ENCODE assay signal across 11 cellular contexts in genomic region chr3:126659915-126660886, GRCh38. TPM values are rescaled to one million over a fixed set of nuclear protein-coding genes. Genes with fewer than 3 reads are reported as not detected.
DNase-seq lines count a peak whose midpoint lies in the region; ATAC-seq, FAIRE-seq and TF ChIP-seq lines count a peak whose summit lies in the region.
"Had no signal": no experiment of that assay in that cellular context is flagged by ENCODE, and none has a peak within 500 bp of the region (broad histone marks: within the 10 kb centered on the region; RNA-seq: fewer than 3 reads in every experiment).

No MANE protein-coding gene starts in this region.

- no peak overlapping the region for H4K91ac ChIP-seq in IMR-90 (ENCODE audit: insufficient read depth, low read depth, low read length)

- H3K79me1 ChIP-seq in IMR-90 (ENCODE audit: low read depth in 1 of 2, low read length in 2 of 2) = no peaks in the 10 kb centered on the region

- H3K18ac ChIP-seq in IMR-90 (ENCODE audit: low read depth, low read length) = no peak overlapping the region

- H3K36me3 ChIP-seq in IMR-90 (ENCODE audit: control insufficient read depth, insufficient read depth, low read length) = no peaks in the 10 kb centered on the region
- no peaks in the 10 kb centered on the region for H3K36me3 ChIP-seq in astrocyte (ENCODE audit: insufficient read depth, low read length)
- H3K36me3 ChIP-seq in right lobe of liver = no peaks in the 10 kb centered on the region
- no peaks in the 10 kb centered on the region for H3K36me3 ChIP-seq in ascending aorta

- H3K23ac ChIP-seq in IMR-90 (ENCODE audit: low read depth, low read length) = no peak overlapping the region

- BruUV-seq in Calu3 (replicated peaks; lab: Mats Ljungman, UMichigan) (no TSS peak), IMR-90 (replicated peaks; lab: Mats Ljungman, UMichigan) (no TSS peak)

- no peaks in the 10 kb centered on the region for H3K9me1 ChIP-seq in IMR-90 (ENCODE audit: insufficient read depth, low read length)

- H3K27ac ChIP-seq in IMR-90 (ENCODE audit: insufficient read depth, low read length) = no peak overlapping the region
- H3K27ac ChIP-seq in astrocyte (ENCODE audit: low read depth, low read length) = no peak overlapping the region
- H3K27ac ChIP-seq in right lobe of liver = no peak overlapping the region
- H3K27ac ChIP-seq in ascending aorta = no peak overlapping the region

- H3K4me1 ChIP-seq in IMR-90 (ENCODE audit: control insufficient read depth, insufficient read depth, low read length) (peaks cover 2% of the 10 kb centered on the region; the same call in 1 of the 2 replicates), astrocyte (ENCODE audit: insufficient read depth, low read length) (peaks cover 2% of the 10 kb centered on the region), right lobe of liver (no peaks in the 10 kb centered on the region), ascending aorta (no peaks in the 10 kb centered on the region)

- H3K4me1 Mint-ChIP-seq in Calu3 (ENCODE audit: low read depth, unreplicated experiment) = no peaks in the 10 kb centered on the region
- H3K4me1 Mint-ChIP-seq in astrocyte (ENCODE audit: low read depth, unreplicated experiment) = no peaks in the 10 kb centered on the region

- no peak overlapping the region for H3K4me3 ChIP-seq in IMR-90 (ENCODE audit: insufficient read depth, low read depth, low read length)
- no peak overlapping the region for H3K4me3 ChIP-seq in astrocyte (ENCODE audit: insufficient read depth, low read depth, low read length)
- no peak overlapping the region for H3K4me3 ChIP-seq in right lobe of liver
- H3K4me3 ChIP-seq in ascending aorta = no peak overlapping the region

- H3K4me2 ChIP-seq in IMR-90 (ENCODE audit: low read depth, low read length) (no peak overlapping the region), astrocyte (ENCODE audit: low read length) (no peak overlapping the region)

- H2BK120ac ChIP-seq in IMR-90 (ENCODE audit: low read depth, low read length) = no peak overlapping the region

- no peak overlapping the region for H2BK15ac ChIP-seq in IMR-90 (ENCODE audit: low read depth, low read length)

- intact Hi-C loops in Calu3 (cut with micrococcal nuclease; ENCODE audit: unreplicated experiment) (loop anchor here (10.0 kb wide), 1 partner anchor 135 kb away; the partner anchor contains the start of gene CHST13), IMR-90 (cut with micrococcal nuclease) (no loop called here), right lobe of liver (cut with DNase I) (no loop called here), ascending aorta (cut with DNase I) (no loop called here)

- ATAC-seq in IMR-90 (ENCODE audit: low read depth) = peak; percentile 36; the same call in 1 of the 2 replicates
- ATAC-seq in right lobe of liver = peak in 3 of 4 donors; percentile 21 to 48 (median 39)
- no peak for ATAC-seq in GM21723 (IDR thresholded peaks at IDR 0.05; ENCODE audit: unreplicated experiment)
- ATAC-seq: activated T-cell treated with anti-CD3 and anti-CD28 coated beads, Interleukin-2, amount 50 U/mL, for 72 hours had no signal

- H3K79me2 ChIP-seq in astrocyte (ENCODE audit: insufficient read depth, low read length) = no peaks in the 10 kb centered on the region

- no peak overlapping the region for H3K14ac ChIP-seq in IMR-90 (replicated peaks; ENCODE audit: low read depth, low read length)

- peaks cover 6% of the 10 kb centered on the region; the same call in 1 of the 2 replicates for H3K9me3 ChIP-seq in IMR-90 (ENCODE audit: control insufficient read depth, insufficient read depth, low read length)
- H3K9me3 ChIP-seq in astrocyte (ENCODE audit: insufficient read depth, low read depth, low read length) = peaks cover 6% of the 10 kb centered on the region
- H3K9me3 ChIP-seq in right lobe of liver = no peaks in the 10 kb centered on the region
- H3K9me3 ChIP-seq in ascending aorta = no peaks in the 10 kb centered on the region

- H3K4ac ChIP-seq in IMR-90 (ENCODE audit: low read depth, low read length) = no peak overlapping the region

- no peak overlapping the region for H2AK5ac ChIP-seq in IMR-90 (ENCODE audit: low read depth, low read length)

- DNase-seq in Calu3 (peak; percentile 0), IMR-90 (no peak), astrocyte (ENCODE audit: low read depth) (no peak), right lobe of liver (no peak), HTR-8/SVneo (ENCODE audit: insufficient read length, low spot score) (no peak), ascending aorta (ENCODE audit: low spot score in 2 of 2) (no peak), foreskin melanocyte (no peak)
- DNase-seq: activated T-cell treated with anti-CD3 and anti-CD28 coated beads, Interleukin-2, amount 50 U/mL, for 72 hours; NCI-H226; T-helper 2 cell had no signal

- no peak for TF ChIP-seq POLR2A in IMR-90 (IDR thresholded peaks at IDR 0.05; ENCODE audit: low read depth, low read length)
- no peak for TF ChIP-seq POLR2A in right lobe of liver (IDR thresholded peaks at IDR 0.05)

- dilution Hi-C loops in IMR-90 (cut with HindIII; ENCODE audit: low sequenced_read_pairs, unreplicated experiment) = no loop called here

- POLR2A ChIA-PET in IMR-90 (lab: Charles Lee; ENCODE audit: unreplicated experiment) = no interaction called here

- CTCF ChIA-PET in Calu3 (lab: Charles Lee) (interaction anchor here (0.6 to 1.0 kb wide), 4 partner anchors 9 to 878 kb away, joined by 4 to 5 read pairs (median 4); no protein-coding TSS in a partner anchor), IMR-90 (lab: Yijun Ruan, JAX) (interaction anchor here (0.6 to 1.5 kb wide), 3 partner anchors 9 to 589 kb away, joined by 3 to 7 read pairs (median 3); no protein-coding TSS in a partner anchor)

- no peak overlapping the region for H2AFZ ChIP-seq in IMR-90 (replicated peaks; ENCODE audit: low read length, poor library complexity)
- H2AFZ ChIP-seq in astrocyte (ENCODE audit: low read depth, low read length) = no peak overlapping the region

- no peak overlapping the region for H3K9ac ChIP-seq in IMR-90 (ENCODE audit: low read depth, low read length)
- H3K9ac ChIP-seq in astrocyte (ENCODE audit: low read length) = no peak overlapping the region

- peaks cover 7% of the 10 kb centered on the region for H3K36me3 Mint-ChIP-seq in Calu3 (ENCODE audit: insufficient read depth, unreplicated experiment)
- H3K36me3 Mint-ChIP-seq in astrocyte (ENCODE audit: low read depth, unreplicated experiment) = no peaks in the 10 kb centered on the region

- no peak overlapping the region for H4K8ac ChIP-seq in IMR-90 (ENCODE audit: low read depth in 2 of 2, low read length in 2 of 2)

- no peak overlapping the region for H2AK9ac ChIP-seq in IMR-90 (replicated peaks; ENCODE audit: low read depth, low read length, poor library complexity)

- H3K4me3 Mint-ChIP-seq in Calu3 (ENCODE audit: low read depth, unreplicated experiment) = no peak overlapping the region
- no peak overlapping the region for H3K4me3 Mint-ChIP-seq in astrocyte (ENCODE audit: unreplicated experiment)
- H3K4me3 Mint-ChIP-seq: activated T-cell treated with anti-CD3 and anti-CD28 coated beads, Interleukin-2, amount 50 U/mL, for 72 hours had no signal

- H3K56ac ChIP-seq in IMR-90 (ENCODE audit: extremely low read depth, insufficient read depth, low read length) = no peak overlapping the region

- 20% methylated on average over 9 of the region's 19 CpGs; no CpG with 5 or more reads in 1 of the 2 experiments for WGBS in IMR-90 (ENCODE audit: extremely low coverage in 2 of 2, insufficient read length in 1 of 2), 2 experiments
- 25% methylated on average over 12 of the region's 19 CpGs for WGBS in right lobe of liver (ENCODE audit: insufficient coverage, low coverage, low lambda C conversion rate, missing lambda C conversion rate)

- H3K27ac Mint-ChIP-seq in Calu3 (ENCODE audit: unreplicated experiment) (no peak overlapping the region), astrocyte (ENCODE audit: unreplicated experiment) (no peak overlapping the region)
- H3K27ac Mint-ChIP-seq: activated T-cell treated with anti-CD3 and anti-CD28 coated beads, Interleukin-2, amount 50 U/mL, for 72 hours had no signal

- H2BK20ac ChIP-seq in IMR-90 (ENCODE audit: low read depth, low read length) = no peak overlapping the region

- H3K27me3 Mint-ChIP-seq in Calu3 (ENCODE audit: unreplicated experiment) (peaks cover 54% of the 10 kb centered on the region), astrocyte (ENCODE audit: low read depth, unreplicated experiment) (peaks cover 55% of the 10 kb centered on the region)

- FAIRE-seq in astrocyte (lab: Jason Lieb, UNC) = no peak
- FAIRE-seq in HTR-8/SVneo (lab: Jason Lieb, UNC) = no peak

- TF ChIP-seq CTCF in Calu3 (IDR thresholded peaks at IDR 0.05; ENCODE audit: unreplicated experiment) = peak; percentile 39
- peak; percentile 23; the same call in 1 of the 2 replicates for TF ChIP-seq CTCF in IMR-90 (conservative IDR thresholded peaks at IDR 0.05; ENCODE audit: low read depth, low read length)
- peak; percentile 4 for TF ChIP-seq CTCF in astrocyte (IDR thresholded peaks at IDR 0.05; ENCODE audit: insufficient read depth, low read depth, low read length)
- TF ChIP-seq CTCF in right lobe of liver (IDR thresholded peaks at IDR 0.05) = peak in 3 of 4 donors; percentile 15 to 25 (median 21)
- TF ChIP-seq CTCF in ascending aorta (IDR thresholded peaks at IDR 0.05) = no peak

- H3K27me3 ChIP-seq in IMR-90 (ENCODE audit: control insufficient read depth, insufficient read depth, low read length) = peaks cover 53% of the 10 kb centered on the region
- H3K27me3 ChIP-seq in astrocyte (ENCODE audit: insufficient read depth, low read length) = peaks cover 19% of the 10 kb centered on the region
- H3K27me3 ChIP-seq in right lobe of liver = no peaks in the 10 kb centered on the region
- H3K27me3 ChIP-seq in ascending aorta = no peaks in the 10 kb centered on the region

- H2BK5ac ChIP-seq in IMR-90 (ENCODE audit: low read depth, low read length, poor library complexity, severe bottlenecking) = no peak overlapping the region

- in situ Hi-C loops in IMR-90 (cut with MboI; ENCODE audit: low sequenced_read_pairs) = no loop called here

- H4K5ac ChIP-seq in IMR-90 (ENCODE audit: low read depth, low read length) = no peak overlapping the region

- H3K9me3 Mint-ChIP-seq in Calu3 (ENCODE audit: low read depth, unreplicated experiment) (peaks cover 6% of the 10 kb centered on the region), astrocyte (ENCODE audit: unreplicated experiment) (peaks cover 15% of the 10 kb centered on the region)
- H3K9me3 Mint-ChIP-seq: activated T-cell treated with anti-CD3 and anti-CD28 coated beads, Interleukin-2, amount 50 U/mL, for 72 hours had no signal

- TF ChIP-seq RAD21 in IMR-90 (IDR thresholded peaks at IDR 0.05; ENCODE audit: low read length) = no peak; the same call in 1 of the 2 replicates

- H4K20me1 ChIP-seq in IMR-90 (ENCODE audit: insufficient read depth, low read length) (no peaks in the 10 kb centered on the region), astrocyte (ENCODE audit: insufficient read depth, low read length) (no peaks in the 10 kb centered on the region)

RNA-seq across cellular contexts. Expression of gene TXNRD3, which starts 5.3 kb away (rescaled TPM):
- total RNA-seq in Calu3 (2022) = 15.7 and 17.0 TPM in 2 replicates
- 8.1 and 8.4 TPM in 2 replicates for total RNA-seq in IMR-90 (2012; rRNA removed)
- 3.9 and 4.2 TPM in 2 replicates for polyA plus RNA-seq in IMR-90 (2012; rRNA removed)
- polyA plus RNA-seq in IMR-90 (2012; cell fraction: cytosol; rRNA removed) = 1.5 and 7.0 TPM in 2 replicates
- polyA plus RNA-seq in IMR-90 (2012; cell fraction: nucleus; rRNA removed; ENCODE audit: low replicate concordance) = 3.0 and 8.2 TPM in 2 replicates
- total RNA-seq in astrocyte = 7.6 and 11.1 TPM in 2 replicates
- total RNA-seq in right lobe of liver = 10 to 100 TPM in 1 of 6 experiments, 1 to 10 TPM in 5; 7.3 to 10.4 (median 7.9) TPM
- total RNA-seq in ascending aorta = 18.9 TPM

RNA-seq across cellular contexts. Expression of gene CHCHD6, which starts 43.8 kb away (rescaled TPM):
- 38.9 and 45.9 TPM in 2 replicates for total RNA-seq in Calu3 (2022)
- total RNA-seq in IMR-90 (2012; rRNA removed) = 18.8 and 20.6 TPM in 2 replicates
- polyA plus RNA-seq in IMR-90 (2012; rRNA removed) = 28.9 and 29.1 TPM in 2 replicates
- polyA plus RNA-seq in IMR-90 (2012; cell fraction: cytosol; rRNA removed) = 30.9 and 33.9 TPM in 2 replicates
- polyA plus RNA-seq in IMR-90 (2012; cell fraction: nucleus; rRNA removed; ENCODE audit: low replicate concordance) = 15.3 and 19.0 TPM in 2 replicates
- total RNA-seq in astrocyte = 21.1 TPM in 2 replicates
- total RNA-seq in right lobe of liver = 1 to 10 TPM; 1.7 to 5.3 (median 4.2) TPM
- total RNA-seq in ascending aorta = 1.2 TPM

Comparison
In these comparisons a context has a peak if more than half of its experiments do, and no peak if none do; other contexts are left out.
1. CTCF ChIP-seq: peak in Calu3 (single experiment), IMR-90 (single experiment), astrocyte (single experiment) and right lobe of liver (3 of 4); none in ascending aorta (0 of 3).